Comparison of ENCODE assay signal across 10 cellular contexts in the genomic region with DNA sequence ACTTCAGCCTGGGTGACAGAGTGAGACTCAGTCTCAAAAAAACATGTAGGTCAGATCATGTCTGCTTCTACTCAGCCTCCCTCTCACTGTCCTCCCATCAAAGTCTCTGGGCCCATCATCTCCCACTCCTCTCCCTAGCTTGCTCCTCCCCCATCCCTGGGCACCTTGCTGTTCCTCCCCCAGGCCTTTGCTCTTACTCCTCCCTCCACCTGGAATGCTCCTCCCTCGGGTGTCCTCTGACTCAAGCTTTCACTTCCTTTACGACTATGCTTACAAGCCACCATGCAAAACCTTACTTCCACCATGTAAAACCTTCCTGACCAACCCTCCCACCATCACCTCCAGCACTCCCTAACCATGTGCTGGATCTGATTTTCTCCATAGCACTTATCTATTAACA. TPM values are rescaled to one million over a fixed set of nuclear protein-coding genes. Genes with fewer than 3 reads are reported as not detected.
DNase-seq lines count a peak whose midpoint lies in the region; ATAC-seq lines count a peak whose summit lies in the region.
"Had no signal": no experiment of that assay in that cellular context is flagged by ENCODE, and none has a peak within 500 bp of the region (broad histone marks: within the 10 kb centered on the region; RNA-seq: fewer than 3 reads in every experiment).

No MANE protein-coding gene starts in this region.

- peak overlapping the region; percentile 74 for H3K27ac Mint-ChIP-seq in activated naive CD4-positive, alpha-beta T cell treated with anti-CD3 and anti-CD28 coated beads for 36 hours
- peak overlapping the region; percentile 3 to 73 for H3K27ac Mint-ChIP-seq in stimulated activated naive CD8-positive, alpha-beta T cell treated with anti-CD3 and anti-CD28 coated beads, Interleukin-15, amount 100 ng/mL, for 72 hours

- no peaks in the 10 kb centered on the region for H3K9me3 Mint-ChIP-seq in activated naive CD4-positive, alpha-beta T cell treated with anti-CD3 and anti-CD28 coated beads for 36 hours
- no peaks in the 10 kb centered on the region for H3K9me3 Mint-ChIP-seq in activated T-cell treated with anti-CD3 and anti-CD28 coated beads, Interleukin-2, amount 50 U/mL, for 4 hours
- no peaks in the 10 kb centered on the region for H3K9me3 Mint-ChIP-seq in stimulated activated naive CD8-positive, alpha-beta T cell treated with anti-CD3 and anti-CD28 coated beads, Interleukin-15, amount 100 ng/mL, for 72 hours

- H3K4me1 Mint-ChIP-seq in activated naive CD4-positive, alpha-beta T cell treated with anti-CD3 and anti-CD28 coated beads for 36 hours (ENCODE audit: low read depth) = peaks cover 12% of the 10 kb centered on the region
- H3K4me1 Mint-ChIP-seq in activated T-cell treated with anti-CD3 and anti-CD28 coated beads, Interleukin-2, amount 50 U/mL, for 4 hours (ENCODE audit: low read depth) = peaks cover 6% of the 10 kb centered on the region
- H3K4me1 Mint-ChIP-seq in stimulated activated naive CD8-positive, alpha-beta T cell treated with anti-CD3 and anti-CD28 coated beads, Interleukin-15, amount 100 ng/mL, for 72 hours = peaks cover 17% of the 10 kb centered on the region

- ATAC-seq in HG02938 (IDR thresholded peaks at IDR 0.05; ENCODE audit: unreplicated experiment) = peak; percentile 85
- peak; percentile 57 to 67 for ATAC-seq in activated T-cell treated with anti-CD3 and anti-CD28 coated beads, Interleukin-2, amount 50 U/mL, for 4 hours
- ATAC-seq in stimulated activated naive CD8-positive, alpha-beta T cell treated with anti-CD3 and anti-CD28 coated beads, Interleukin-15, amount 100 ng/mL, for 72 hours = peak; percentile 85

- no peak overlapping the region for H3K4me3 Mint-ChIP-seq in activated naive CD4-positive, alpha-beta T cell treated with anti-CD3 and anti-CD28 coated beads for 36 hours
- H3K4me3 Mint-ChIP-seq in activated T-cell treated with anti-CD3 and anti-CD28 coated beads, Interleukin-2, amount 50 U/mL, for 4 hours = no peak overlapping the region
- peak overlapping the region in 1 of 2 donors; percentile 5 for H3K4me3 Mint-ChIP-seq in stimulated activated naive CD8-positive, alpha-beta T cell treated with anti-CD3 and anti-CD28 coated beads, Interleukin-15, amount 100 ng/mL, for 72 hours

- intact Hi-C loops in activated naive CD4-positive, alpha-beta T cell treated with anti-CD3 and anti-CD28 coated beads for 36 hours (cut with micrococcal nuclease) = loop anchor here (2.0 kb wide), 1 partner anchor 20 kb away; no protein-coding TSS in a partner anchor

- H3K27me3 Mint-ChIP-seq in activated naive CD4-positive, alpha-beta T cell treated with anti-CD3 and anti-CD28 coated beads for 36 hours (ENCODE audit: low read depth) = no peaks in the 10 kb centered on the region
- no peaks in the 10 kb centered on the region for H3K27me3 Mint-ChIP-seq in activated T-cell treated with anti-CD3 and anti-CD28 coated beads, Interleukin-2, amount 50 U/mL, for 4 hours (ENCODE audit: low read depth)
- H3K27me3 Mint-ChIP-seq in stimulated activated naive CD8-positive, alpha-beta T cell treated with anti-CD3 and anti-CD28 coated beads, Interleukin-15, amount 100 ng/mL, for 72 hours = no peaks in the 10 kb centered on the region

- CTCF ChIA-PET in activated naive CD4-positive, alpha-beta T cell treated with anti-CD3 and anti-CD28 coated beads for 36 hours (lab: Charles Lee) = interaction anchor here (0.6 to 2.0 kb wide), 5 partner anchors 12 to 681 kb away, joined by 3 to 5 read pairs (median 4); no protein-coding TSS in a partner anchor

- DNase-seq in activated naive CD4-positive, alpha-beta T cell treated with anti-CD3 and anti-CD28 coated beads for 36 hours = peak; percentile 54
- no peak for DNase-seq in activated naive CD4-positive, alpha-beta T cell treated with Interleukin-2 at 50 U/mL for 16 hours
- DNase-seq in activated T-cell treated with anti-CD3 and anti-CD28 coated beads, Interleukin-2, amount 50 U/mL, for 4 hours = no peak
- DNase-seq in stimulated activated naive CD8-positive, alpha-beta T cell treated with anti-CD3 and anti-CD28 coated beads, Interleukin-15, amount 100 ng/mL, for 72 hours = peak in 1 of 2 donors; percentile 28
- DNase-seq in nucleus accumbens (lab: John Stamatoyannopoulos, UW) (no peak), NCI-H187 treated with DMSO at 0.1 percent for 48 hours (lab: John Stamatoyannopoulos, UW) (no peak), H4 (ENCODE audit: low spot score) (no peak)
- DNase-seq: activated effector memory CD4-positive, alpha-beta T cell treated with Interleukin-2 at 50 U/mL for 16 hours; Kasumi-1 had no signal

- H3K36me3 Mint-ChIP-seq in activated naive CD4-positive, alpha-beta T cell treated with anti-CD3 and anti-CD28 coated beads for 36 hours (ENCODE audit: low read depth) = peaks cover 38% of the 10 kb centered on the region
- H3K36me3 Mint-ChIP-seq in activated T-cell treated with anti-CD3 and anti-CD28 coated beads, Interleukin-2, amount 50 U/mL, for 4 hours (ENCODE audit: insufficient read depth) = peaks cover 45% of the 10 kb centered on the region

RNA-seq across cellular contexts. Expression of gene MTMR12, which starts 51.5 kb away (rescaled TPM):
- total RNA-seq in activated naive CD4-positive, alpha-beta T cell treated with anti-CD3 and anti-CD28 coated beads for 36 hours = 10 to 100 TPM; 14.1 to 16.0 TPM
- total RNA-seq in activated T-cell treated with anti-CD3 and anti-CD28 coated beads, Interleukin-2, amount 50 U/mL, for 4 hours = 10 to 100 TPM; 19.9 to 23.9 (median 22.8) TPM
- 9.2 and 11.3 TPM in 2 replicates for total RNA-seq in H4 (2014; rRNA removed; shearing (Covaris generic))
